Comparison of ENCODE assay signal across 15 cellular contexts in the genomic region with DNA sequence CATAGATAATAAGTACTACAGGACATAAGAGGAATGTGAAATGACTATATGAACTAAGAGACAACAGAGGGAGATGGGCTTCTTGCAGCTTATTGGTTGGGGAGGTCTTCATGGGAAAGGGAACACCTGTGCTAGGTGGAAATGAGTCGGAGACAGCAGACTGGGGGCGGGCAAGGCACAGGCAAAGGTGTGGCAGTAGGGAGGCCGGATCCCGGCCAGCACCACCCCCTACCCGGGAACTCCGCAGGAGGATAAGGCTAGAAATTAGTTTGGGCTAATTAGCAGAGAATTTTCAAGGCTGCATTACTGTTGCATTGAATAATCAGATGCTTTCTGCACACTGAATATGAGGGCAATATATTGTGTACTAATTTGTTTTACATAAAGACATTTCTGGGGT. TPM values are rescaled to one million over a fixed set of nuclear protein-coding genes. Genes with fewer than 3 reads are reported as not detected.
DNase-seq lines count a peak whose midpoint lies in the region; ATAC-seq and TF ChIP-seq lines count a peak whose summit lies in the region.
"Had no signal": no experiment of that assay in that cellular context is flagged by ENCODE, and none has a peak within 500 bp of the region (broad histone marks: within the 10 kb centered on the region; RNA-seq: fewer than 3 reads in every experiment).

No MANE protein-coding gene starts in this region.

- POLR2A ChIA-PET in WTC11 (lab: Charles Lee), result no interaction called here

- H3K27ac Mint-ChIP-seq in WTC11 (no peak overlapping the region), nephron (peak overlapping the region; percentile 10 to 42 (median 40)), type B pancreatic cell (no peak overlapping the region)
- H3K27ac Mint-ChIP-seq: CD14-positive monocyte; CD8-positive, alpha-beta T cell; HFFc6 had no signal

- H3K4me3 Mint-ChIP-seq in WTC11, result peak overlapping the region; percentile 1; the same call in 1 of the 2 replicates
- H3K4me3 Mint-ChIP-seq in nephron, result peak overlapping the region; percentile 53 to 69 (median 64)
- peak overlapping the region; percentile 51 for H3K4me3 Mint-ChIP-seq in type B pancreatic cell
- H3K4me3 Mint-ChIP-seq: CD8-positive, alpha-beta T cell; HFFc6 had no signal

- no peaks in the 10 kb centered on the region for H3K36me3 Mint-ChIP-seq in WTC11
- no peaks in the 10 kb centered on the region for H3K36me3 Mint-ChIP-seq in nephron (ENCODE audit: low read depth)
- peaks cover 3% of the 10 kb centered on the region for H3K36me3 Mint-ChIP-seq in type B pancreatic cell
- H3K36me3 Mint-ChIP-seq: CD14-positive monocyte; CD8-positive, alpha-beta T cell had no signal

- H3K27me3 Mint-ChIP-seq in WTC11 (ENCODE audit: low read depth) (peaks cover 45% of the 10 kb centered on the region), nephron (ENCODE audit: low read depth) (peaks cover 13% of the 10 kb centered on the region), type B pancreatic cell (peaks cover 13% of the 10 kb centered on the region)

- CTCF ChIA-PET in WTC11 (lab: Charles Lee), result no interaction called here

- H3K9me3 Mint-ChIP-seq in WTC11 (no peaks in the 10 kb centered on the region), nephron (no peaks in the 10 kb centered on the region), type B pancreatic cell (no peaks in the 10 kb centered on the region)
- H3K9me3 Mint-ChIP-seq: CD8-positive, alpha-beta T cell had no signal

- no peak for TF ChIP-seq CTCF in WTC11 (IDR thresholded peaks at IDR 0.05)
- no peak for TF ChIP-seq CTCF in nephron (IDR thresholded peaks at IDR 0.05; ENCODE audit: unreplicated experiment in 3 of 3)
- no peak for TF ChIP-seq CTCF in type B pancreatic cell (conservative IDR thresholded peaks at IDR 0.05)

- no peak for ATAC-seq in WTC11
- ATAC-seq in HG03469 (IDR thresholded peaks at IDR 0.05; ENCODE audit: unreplicated experiment), result no peak
- ATAC-seq in HG02938 (IDR thresholded peaks at IDR 0.05; ENCODE audit: unreplicated experiment), result no peak
- ATAC-seq: CD8-positive, alpha-beta T cell had no signal

- H3K4me1 Mint-ChIP-seq in WTC11 (peaks cover 26% of the 10 kb centered on the region), nephron (peaks cover 26% of the 10 kb centered on the region), type B pancreatic cell (ENCODE audit: unreplicated experiment) (peaks cover 16% of the 10 kb centered on the region)

- DNase-seq in WTC11 (ENCODE audit: low spot score) (no peak), iPS-NIHi11 (ENCODE audit: low spot score) (peak; percentile 30), type B pancreatic cell (ENCODE audit: extremely low spot score, unreplicated experiment) (no peak)
- no peak for DNase-seq in central memory CD4-positive, alpha-beta T cell
- DNase-seq: CD8-positive, alpha-beta T cell; COR-L47; DMS153; DMS79 treated with DMSO at 0.1 percent for 48 hours; EL; HCEC 1CT; HFFc6 had no signal

TF ChIP-seq in WTC11, 78 proteins besides CTCF, POLR2A, EP300 and RAD21:
- no peak for TF ChIP-seq SP1 (CRISPR knock-in tag; conservative IDR thresholded peaks at IDR 0.05)
- TF ChIP-seq, protein P1, sequence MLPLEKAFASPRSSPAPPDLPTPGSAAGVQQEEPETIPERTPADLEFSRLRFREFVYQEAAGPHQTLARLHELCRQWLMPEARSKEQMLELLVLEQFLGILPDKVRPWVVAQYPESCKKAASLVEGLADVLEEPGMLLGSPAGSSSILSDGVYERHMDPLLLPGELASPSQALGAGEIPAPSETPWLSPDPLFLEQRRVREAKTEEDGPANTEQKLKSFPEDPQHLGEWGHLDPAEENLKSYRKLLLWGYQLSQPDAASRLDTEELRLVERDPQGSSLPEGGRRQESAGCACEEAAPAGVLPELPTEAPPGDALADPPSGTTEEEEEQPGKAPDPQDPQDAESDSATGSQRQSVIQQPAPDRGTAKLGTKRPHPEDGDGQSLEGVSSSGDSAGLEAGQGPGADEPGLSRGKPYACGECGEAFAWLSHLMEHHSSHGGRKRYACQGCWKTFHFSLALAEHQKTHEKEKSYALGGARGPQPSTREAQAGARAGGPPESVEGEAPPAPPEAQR (CRISPR knock-in tag; IDR thresholded peaks at IDR 0.05), result no peak
- no peak for TF ChIP-seq ZNF263 (CRISPR knock-in tag; IDR thresholded peaks at IDR 0.05; ENCODE audit: low read depth)
- no peak for TF ChIP-seq ZNF416 (CRISPR knock-in tag; IDR thresholded peaks at IDR 0.05)

RNA-seq across cellular contexts. Expression of a gene that starts 2.3 kb away (rescaled TPM):
- 5.0 to 7.0 TPM (median 6.1 TPM) in 3 replicates for total RNA-seq in WTC11 (2021)
- total RNA-seq in type B pancreatic cell (ENCODE audit: low replicate concordance), result 11.3 and 44.0 TPM in 2 replicates
- total RNA-seq: CD8-positive, alpha-beta T cell; HFFc6 had no signal

Comparison
In these comparisons a context has a peak if more than half of its experiments do, and no peak if none do; other contexts are left out.
1. H3K27ac Mint-ChIP-seq: peak in nephron (3 of 3); none in WTC11 (single experiment) and type B pancreatic cell (single experiment).
2. H3K4me3 Mint-ChIP-seq: peak in every context shown above with its lines; median percentile 64 in nephron; 51 in type B pancreatic cell; 1 in WTC11.